ENCODE assay signal across 11 cellular contexts in genomic region chr1:89758127-89758526, GRCh38.
DNase-seq lines count a peak whose midpoint lies in the region; ATAC-seq and TF ChIP-seq lines count a peak whose summit lies in the region.
"Had no signal": no experiment of that assay in that cellular context is flagged by ENCODE, and none has a peak within 500 bp of the region (broad histone marks: within the 10 kb centered on the region; RNA-seq: fewer than 3 reads in every experiment).

No MANE protein-coding gene starts in this region.

- H3K27me3 ChIP-seq in psoas muscle (ENCODE audit: insufficient read depth in 3 of 3, low read length in 2 of 3) = no peaks in the 10 kb centered on the region

- peak overlapping the region; percentile 62 for H3K4me3 Mint-ChIP-seq in activated naive CD4-positive, alpha-beta T cell treated with anti-CD3 and anti-CD28 coated beads, Interleukin-2, amount 10 ng/mL, durations not matched to agents 7 days and 5 days
- H3K4me3 Mint-ChIP-seq in activated B cell treated with CpG ODN at 0.5 μM for 24 hours (peak overlapping the region; percentile 66), immature natural killer cell (peak overlapping the region; percentile 77 to 87 (median 78))

- H3K36me3 ChIP-seq in psoas muscle (ENCODE audit: insufficient read depth in 1 of 2, low read depth in 1 of 2) = no peaks in the 10 kb centered on the region
- H3K36me3 ChIP-seq: gastroesophageal sphincter had no signal

- no peaks in the 10 kb centered on the region for H3K27me3 Mint-ChIP-seq in activated naive CD4-positive, alpha-beta T cell treated with anti-CD3 and anti-CD28 coated beads, Interleukin-2, amount 10 ng/mL, durations not matched to agents 7 days and 5 days
- H3K27me3 Mint-ChIP-seq in activated B cell treated with CpG ODN at 0.5 μM for 24 hours (no peaks in the 10 kb centered on the region), immature natural killer cell (ENCODE audit: low read depth in 3 of 3) (peaks cover 0 to 2% (median 0%) of the 10 kb centered on the region in 3 donors)

- ATAC-seq in activated B cell treated with CpG ODN at 0.5 μM for 24 hours (ENCODE audit: low read depth) = no peak
- ATAC-seq in HG02642 (IDR thresholded peaks at IDR 0.05; ENCODE audit: poor library complexity, unreplicated experiment) = no peak
- ATAC-seq in psoas muscle = no peak

- H3K4me3 ChIP-seq in psoas muscle = no peak overlapping the region
- H3K4me3 ChIP-seq: gastroesophageal sphincter had no signal

- H3K9me3 ChIP-seq in psoas muscle = no peaks in the 10 kb centered on the region
- H3K9me3 ChIP-seq: gastroesophageal sphincter had no signal

- H3K27ac ChIP-seq in substantia nigra (ENCODE audit: low read depth, low read length, poor library complexity, severe bottlenecking) = peak overlapping the region; percentile 11
- no peak overlapping the region for H3K27ac ChIP-seq in psoas muscle

- POLR2A ChIA-PET in activated B cell treated with CpG ODN at 0.5 μM for 24 hours (lab: Charles Lee) = interaction anchor here (1.7 kb wide), 1 partner anchor 125 kb away, joined by 4 read pairs; the partner anchor contains the start of gene LRRC8C

- no peak for DNase-seq in activated naive CD4-positive, alpha-beta T cell treated with anti-CD3 and anti-CD28 coated beads, Interleukin-2, amount 10 ng/mL, durations not matched to agents 7 days and 5 days
- no peak for DNase-seq in activated naive CD4-positive, alpha-beta T cell (lab: John Stamatoyannopoulos, UW)
- DNase-seq in activated B cell treated with CpG ODN at 0.5 μM for 24 hours (no peak), immature natural killer cell (no peak), substantia nigra (lab: John Stamatoyannopoulos, UW) (no peak), NCI-H446 (lab: John Stamatoyannopoulos, UW) (no peak), psoas muscle (no peak)
- DNase-seq: mammary epithelial cell, NCI-H2107 had no signal

- peaks cover 13% of the 10 kb centered on the region for H3K36me3 Mint-ChIP-seq in activated naive CD4-positive, alpha-beta T cell treated with anti-CD3 and anti-CD28 coated beads, Interleukin-2, amount 10 ng/mL, durations not matched to agents 7 days and 5 days
- H3K36me3 Mint-ChIP-seq in activated B cell treated with CpG ODN at 0.5 μM for 24 hours (ENCODE audit: low read depth) (no peaks in the 10 kb centered on the region), immature natural killer cell (no peaks in the 10 kb centered on the region)

- WGBS in psoas muscle, 3 donors = 25 to 38% (median 33%) methylated on average over 2 of the region's 2 CpGs

- peaks cover 2% of the 10 kb centered on the region for H3K9me3 Mint-ChIP-seq in activated naive CD4-positive, alpha-beta T cell treated with anti-CD3 and anti-CD28 coated beads, Interleukin-2, amount 10 ng/mL, durations not matched to agents 7 days and 5 days
- H3K9me3 Mint-ChIP-seq in activated B cell treated with CpG ODN at 0.5 μM for 24 hours = no peaks in the 10 kb centered on the region
- no peaks in the 10 kb centered on the region for H3K9me3 Mint-ChIP-seq in immature natural killer cell

- H3K4me1 Mint-ChIP-seq in activated naive CD4-positive, alpha-beta T cell treated with anti-CD3 and anti-CD28 coated beads, Interleukin-2, amount 10 ng/mL, durations not matched to agents 7 days and 5 days = peaks cover 89% of the 10 kb centered on the region
- H3K4me1 Mint-ChIP-seq in activated B cell treated with CpG ODN at 0.5 μM for 24 hours = peaks cover 24% of the 10 kb centered on the region
- peaks cover 50 to 58% of the 10 kb centered on the region in 2 donors for H3K4me1 Mint-ChIP-seq in immature natural killer cell

- H3K27ac Mint-ChIP-seq in activated naive CD4-positive, alpha-beta T cell treated with anti-CD3 and anti-CD28 coated beads, Interleukin-2, amount 10 ng/mL, durations not matched to agents 7 days and 5 days = peak overlapping the region; percentile 91
- H3K27ac Mint-ChIP-seq in activated B cell treated with CpG ODN at 0.5 μM for 24 hours (peak overlapping the region; percentile 76), immature natural killer cell (peak overlapping the region in 5 of 6 donors; percentile 55 to 91 (median 83))

- H3K4me1 ChIP-seq in psoas muscle = no peaks in the 10 kb centered on the region

- CTCF ChIA-PET in activated naive CD4-positive, alpha-beta T cell treated with anti-CD3 and anti-CD28 coated beads, Interleukin-2, amount 10 ng/mL, durations not matched to agents 7 days and 5 days (lab: Charles Lee) = interaction anchor here (0.8 to 13.6 kb wide), 12 partner anchors 17 to 226 kb away, joined by 3 to 203 read pairs (median 4); partner anchors contain the start of gene LRRC8C
- CTCF ChIA-PET in activated B cell treated with CpG ODN at 0.5 μM for 24 hours (lab: Charles Lee) = interaction anchor here (0.6 to 2.5 kb wide), 2 partner anchors 109 to 125 kb away, joined by 3 to 8 read pairs; partner anchors contain the start of gene LRRC8C

- intact Hi-C loops in activated B cell treated with CpG ODN at 0.5 μM for 24 hours (cut with micrococcal nuclease) = no loop called here
- intact Hi-C loops in psoas muscle (cut with DNase I) = loop anchor here in 1 of 2 donors (5.0 kb wide), 1 partner anchor 276 kb away; no protein-coding TSS in a partner anchor

- no peak for TF ChIP-seq CTCF in activated B cell treated with CpG ODN at 0.5 μM for 24 hours (IDR thresholded peaks at IDR 0.05)
- no peak for TF ChIP-seq CTCF in psoas muscle (IDR thresholded peaks at IDR 0.05)
